In the genomic region with DNA sequence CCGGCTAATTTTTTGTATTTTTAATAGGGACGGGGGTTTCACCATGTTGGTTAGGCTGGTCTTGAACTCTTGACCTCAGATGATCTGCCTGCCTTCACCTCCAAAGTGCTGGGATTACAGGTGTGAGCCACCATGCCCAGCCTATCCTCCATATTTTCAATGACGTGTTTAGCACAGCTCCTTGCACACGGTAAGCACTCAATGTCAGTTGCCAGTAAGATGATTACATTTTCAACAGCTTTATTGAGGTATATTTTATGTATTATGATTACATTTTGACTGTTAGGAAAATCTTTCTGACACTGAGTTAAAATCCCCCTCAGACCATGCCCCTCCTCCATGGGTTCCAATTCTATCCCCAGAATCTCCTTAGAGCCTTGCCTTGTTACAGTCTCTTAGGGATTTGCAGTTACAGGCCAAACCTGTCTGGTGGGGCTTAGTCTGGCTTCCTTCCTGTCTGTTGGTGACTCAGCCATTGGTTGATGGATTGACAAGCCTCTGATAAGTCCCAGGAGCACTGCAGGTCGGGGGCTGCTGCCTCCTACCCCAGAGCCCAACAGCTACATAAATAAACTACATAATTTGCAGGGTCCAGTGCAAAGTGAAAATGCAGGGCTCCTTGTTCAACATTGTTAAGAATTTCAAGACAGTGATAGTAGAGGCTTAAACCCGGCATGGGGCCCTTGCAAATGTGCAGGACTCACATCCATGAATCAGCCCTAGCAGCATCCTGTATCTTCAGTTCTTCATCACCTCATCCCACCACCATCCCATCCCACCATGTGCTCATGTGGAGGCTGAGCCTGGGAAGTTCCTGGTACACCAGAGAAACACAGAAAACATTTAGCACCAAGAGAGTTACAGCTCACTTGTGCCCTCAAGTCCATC, we compare ENCODE assay signal across 1 cellular context.
TF ChIP-seq lines count a peak whose summit lies in the region.

No MANE protein-coding gene starts in this region.

TF ChIP-seq in K562, 482 proteins besides CTCF, POLR2A, EP300 and RAD21 (continued from another document and continues in another):
- TF ChIP-seq, protein P1, sequence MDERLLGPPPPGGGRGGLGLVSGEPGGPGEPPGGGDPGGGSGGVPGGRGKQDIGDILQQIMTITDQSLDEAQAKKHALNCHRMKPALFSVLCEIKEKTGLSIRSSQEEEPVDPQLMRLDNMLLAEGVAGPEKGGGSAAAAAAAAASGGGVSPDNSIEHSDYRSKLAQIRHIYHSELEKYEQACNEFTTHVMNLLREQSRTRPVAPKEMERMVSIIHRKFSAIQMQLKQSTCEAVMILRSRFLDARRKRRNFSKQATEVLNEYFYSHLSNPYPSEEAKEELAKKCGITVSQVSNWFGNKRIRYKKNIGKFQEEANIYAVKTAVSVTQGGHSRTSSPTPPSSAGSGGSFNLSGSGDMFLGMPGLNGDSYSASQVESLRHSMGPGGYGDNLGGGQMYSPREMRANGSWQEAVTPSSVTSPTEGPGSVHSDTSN (CRISPR knock-in tag; IDR thresholded peaks at IDR 0.05; ENCODE audit: low read depth), result no peak
- TF ChIP-seq, protein P1 (tag; conservative IDR thresholded peaks at IDR 0.05; ENCODE audit: low read depth), result peak; percentile 83
- TF ChIP-seq, protein P2, sequence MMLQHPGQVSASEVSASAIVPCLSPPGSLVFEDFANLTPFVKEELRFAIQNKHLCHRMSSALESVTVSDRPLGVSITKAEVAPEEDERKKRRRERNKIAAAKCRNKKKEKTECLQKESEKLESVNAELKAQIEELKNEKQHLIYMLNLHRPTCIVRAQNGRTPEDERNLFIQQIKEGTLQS (IDR thresholded peaks at IDR 0.05), result peak; percentile 87
- TF ChIP-seq, protein P2 (CRISPR knock-in tag; conservative IDR thresholded peaks at IDR 0.05), result no peak
- TF ChIP-seq JUN (IDR thresholded peaks at IDR 0.05; ENCODE audit: borderline replicate concordance, low read depth, low read length) (peak; percentile 65; the same call in 1 of the 2 replicates), JUN (CRISPR knock-in tag; IDR thresholded peaks at IDR 0.05; ENCODE audit: borderline replicate concordance) (no peak), KLF16 (IDR thresholded peaks at IDR 0.05) (no peak), EHMT2 (IDR thresholded peaks at IDR 0.05) (peak; percentile 43; the same call in 1 of the 2 replicates), TBP (optimal IDR thresholded peaks at IDR 0.05; ENCODE audit: low read depth, low read length) (no peak), TAF9B (IDR thresholded peaks at IDR 0.05; ENCODE audit: partially characterized antibody) (no peak), MTA1 (IDR thresholded peaks at IDR 0.05; ENCODE audit: borderline replicate concordance) (no peak), ZNF699 (CRISPR knock-in tag; IDR thresholded peaks at IDR 0.05; ENCODE audit: insufficient replicate concordance) (no peak), GTF2E2 (tag; IDR thresholded peaks at IDR 0.05) (no peak), HNRNPLL (IDR thresholded peaks at IDR 0.05; ENCODE audit: low read depth, low read length, poor library complexity, severe bottlenecking) (no peak), XRCC5 (IDR thresholded peaks at IDR 0.05; ENCODE audit: low read depth, low read length) (0 out of 2 replicates have a peak, but pooled peaks have one; percentile 3), PYGO2 (tag; IDR thresholded peaks at IDR 0.05) (no peak), EP400 (IDR thresholded peaks at IDR 0.05) (peak; percentile 46), ZNF584 (CRISPR knock-in tag; IDR thresholded peaks at IDR 0.05; ENCODE audit: low read depth) (no peak), PTBP1 (IDR thresholded peaks at IDR 0.05; ENCODE audit: low read depth, low read length) (no peak), HDAC8 (tag; IDR thresholded peaks at IDR 0.05) (no peak), HDAC1 (IDR thresholded peaks at IDR 0.05) (0 out of 4 replicates have a peak, but pooled peaks of 1 of the 2 experiments have one; percentile 23), CC2D1A (IDR thresholded peaks at IDR 0.05) (no peak), STAT5A (IDR thresholded peaks at IDR 0.05; ENCODE audit: borderline replicate concordance, low read length) (no peak), CBFA2T3 (IDR thresholded peaks at IDR 0.05) (peak; percentile 55), MAFG (tag; conservative IDR thresholded peaks at IDR 0.05) (0 out of 2 replicates have a peak, but pooled peaks have one; percentile 16), ZNF212 (CRISPR knock-in tag; IDR thresholded peaks at IDR 0.05) (no peak), HDAC2 (IDR thresholded peaks at IDR 0.05) (peak; percentile 56; the same call in 1 of the 2 replicates), RFX1 (IDR thresholded peaks at IDR 0.05) (no peak), NCOA1 (IDR thresholded peaks at IDR 0.05; ENCODE audit: low read depth) (0 out of 2 replicates have a peak, but pooled peaks have one; percentile 18), HNRNPK (IDR thresholded peaks at IDR 0.05; ENCODE audit: low read depth, low read length, poor library complexity, severe bottlenecking) (no peak), ZNF134 (CRISPR knock-in tag; conservative IDR thresholded peaks at IDR 0.05) (no peak), C11orf30 (IDR thresholded peaks at IDR 0.05; ENCODE audit: low read depth) (peak; percentile 66), ZNF217 (CRISPR knock-in tag; IDR thresholded peaks at IDR 0.05) (no peak)
- TF ChIP-seq, protein P3, sequence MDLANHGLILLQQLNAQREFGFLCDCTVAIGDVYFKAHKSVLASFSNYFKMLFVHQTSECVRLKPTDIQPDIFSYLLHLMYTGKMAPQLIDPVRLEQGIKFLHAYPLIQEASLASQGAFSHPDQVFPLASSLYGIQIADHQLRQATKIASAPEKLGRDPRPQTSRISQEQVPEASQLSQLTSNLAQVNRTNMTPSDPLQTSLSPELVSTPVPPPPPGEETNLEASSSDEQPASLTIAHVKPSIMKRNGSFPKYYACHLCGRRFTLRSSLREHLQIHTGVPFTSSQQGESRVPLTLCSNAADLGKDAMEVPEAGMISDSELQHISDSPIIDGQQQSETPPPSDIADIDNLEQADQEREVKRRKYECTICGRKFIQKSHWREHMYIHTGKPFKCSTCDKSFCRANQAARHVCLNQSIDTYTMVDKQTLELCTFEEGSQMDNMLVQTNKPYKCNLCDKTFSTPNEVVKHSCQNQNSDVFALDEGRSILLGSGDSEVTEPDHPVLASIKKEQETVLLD (IDR thresholded peaks at IDR 0.05), result no peak; the same call in 1 of the 2 replicates
- TF ChIP-seq, protein P4, sequence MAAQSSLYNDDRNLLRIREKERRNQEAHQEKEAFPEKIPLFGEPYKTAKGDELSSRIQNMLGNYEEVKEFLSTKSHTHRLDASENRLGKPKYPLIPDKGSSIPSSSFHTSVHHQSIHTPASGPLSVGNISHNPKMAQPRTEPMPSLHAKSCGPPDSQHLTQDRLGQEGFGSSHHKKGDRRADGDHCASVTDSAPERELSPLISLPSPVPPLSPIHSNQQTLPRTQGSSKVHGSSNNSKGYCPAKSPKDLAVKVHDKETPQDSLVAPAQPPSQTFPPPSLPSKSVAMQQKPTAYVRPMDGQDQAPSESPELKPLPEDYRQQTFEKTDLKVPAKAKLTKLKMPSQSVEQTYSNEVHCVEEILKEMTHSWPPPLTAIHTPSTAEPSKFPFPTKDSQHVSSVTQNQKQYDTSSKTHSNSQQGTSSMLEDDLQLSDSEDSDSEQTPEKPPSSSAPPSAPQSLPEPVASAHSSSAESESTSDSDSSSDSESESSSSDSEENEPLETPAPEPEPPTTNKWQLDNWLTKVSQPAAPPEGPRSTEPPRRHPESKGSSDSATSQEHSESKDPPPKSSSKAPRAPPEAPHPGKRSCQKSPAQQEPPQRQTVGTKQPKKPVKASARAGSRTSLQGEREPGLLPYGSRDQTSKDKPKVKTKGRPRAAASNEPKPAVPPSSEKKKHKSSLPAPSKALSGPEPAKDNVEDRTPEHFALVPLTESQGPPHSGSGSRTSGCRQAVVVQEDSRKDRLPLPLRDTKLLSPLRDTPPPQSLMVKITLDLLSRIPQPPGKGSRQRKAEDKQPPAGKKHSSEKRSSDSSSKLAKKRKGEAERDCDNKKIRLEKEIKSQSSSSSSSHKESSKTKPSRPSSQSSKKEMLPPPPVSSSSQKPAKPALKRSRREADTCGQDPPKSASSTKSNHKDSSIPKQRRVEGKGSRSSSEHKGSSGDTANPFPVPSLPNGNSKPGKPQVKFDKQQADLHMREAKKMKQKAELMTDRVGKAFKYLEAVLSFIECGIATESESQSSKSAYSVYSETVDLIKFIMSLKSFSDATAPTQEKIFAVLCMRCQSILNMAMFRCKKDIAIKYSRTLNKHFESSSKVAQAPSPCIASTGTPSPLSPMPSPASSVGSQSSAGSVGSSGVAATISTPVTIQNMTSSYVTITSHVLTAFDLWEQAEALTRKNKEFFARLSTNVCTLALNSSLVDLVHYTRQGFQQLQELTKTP (IDR thresholded peaks at IDR 0.05; ENCODE audit: low read depth in 1 of 2, partially characterized antibody in 2 of 2), result peak in 1 of 2 experiments; percentile 56
- TF ChIP-seq, protein P5, sequence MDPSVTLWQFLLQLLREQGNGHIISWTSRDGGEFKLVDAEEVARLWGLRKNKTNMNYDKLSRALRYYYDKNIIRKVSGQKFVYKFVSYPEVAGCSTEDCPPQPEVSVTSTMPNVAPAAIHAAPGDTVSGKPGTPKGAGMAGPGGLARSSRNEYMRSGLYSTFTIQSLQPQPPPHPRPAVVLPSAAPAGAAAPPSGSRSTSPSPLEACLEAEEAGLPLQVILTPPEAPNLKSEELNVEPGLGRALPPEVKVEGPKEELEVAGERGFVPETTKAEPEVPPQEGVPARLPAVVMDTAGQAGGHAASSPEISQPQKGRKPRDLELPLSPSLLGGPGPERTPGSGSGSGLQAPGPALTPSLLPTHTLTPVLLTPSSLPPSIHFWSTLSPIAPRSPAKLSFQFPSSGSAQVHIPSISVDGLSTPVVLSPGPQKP (CRISPR knock-in tag; IDR thresholded peaks at IDR 0.05), result no peak
- TF ChIP-seq, protein P6, sequence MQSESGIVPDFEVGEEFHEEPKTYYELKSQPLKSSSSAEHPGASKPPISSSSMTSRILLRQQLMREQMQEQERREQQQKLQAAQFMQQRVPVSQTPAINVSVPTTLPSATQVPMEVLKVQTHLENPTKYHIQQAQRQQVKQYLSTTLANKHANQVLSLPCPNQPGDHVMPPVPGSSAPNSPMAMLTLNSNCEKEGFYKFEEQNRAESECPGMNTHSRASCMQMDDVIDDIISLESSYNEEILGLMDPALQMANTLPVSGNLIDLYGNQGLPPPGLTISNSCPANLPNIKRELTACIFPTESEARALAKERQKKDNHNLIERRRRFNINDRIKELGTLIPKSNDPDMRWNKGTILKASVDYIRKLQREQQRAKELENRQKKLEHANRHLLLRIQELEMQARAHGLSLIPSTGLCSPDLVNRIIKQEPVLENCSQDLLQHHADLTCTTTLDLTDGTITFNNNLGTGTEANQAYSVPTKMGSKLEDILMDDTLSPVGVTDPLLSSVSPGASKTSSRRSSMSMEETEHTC (IDR thresholded peaks at IDR 0.05), result no peak
- TF ChIP-seq, protein P7, sequence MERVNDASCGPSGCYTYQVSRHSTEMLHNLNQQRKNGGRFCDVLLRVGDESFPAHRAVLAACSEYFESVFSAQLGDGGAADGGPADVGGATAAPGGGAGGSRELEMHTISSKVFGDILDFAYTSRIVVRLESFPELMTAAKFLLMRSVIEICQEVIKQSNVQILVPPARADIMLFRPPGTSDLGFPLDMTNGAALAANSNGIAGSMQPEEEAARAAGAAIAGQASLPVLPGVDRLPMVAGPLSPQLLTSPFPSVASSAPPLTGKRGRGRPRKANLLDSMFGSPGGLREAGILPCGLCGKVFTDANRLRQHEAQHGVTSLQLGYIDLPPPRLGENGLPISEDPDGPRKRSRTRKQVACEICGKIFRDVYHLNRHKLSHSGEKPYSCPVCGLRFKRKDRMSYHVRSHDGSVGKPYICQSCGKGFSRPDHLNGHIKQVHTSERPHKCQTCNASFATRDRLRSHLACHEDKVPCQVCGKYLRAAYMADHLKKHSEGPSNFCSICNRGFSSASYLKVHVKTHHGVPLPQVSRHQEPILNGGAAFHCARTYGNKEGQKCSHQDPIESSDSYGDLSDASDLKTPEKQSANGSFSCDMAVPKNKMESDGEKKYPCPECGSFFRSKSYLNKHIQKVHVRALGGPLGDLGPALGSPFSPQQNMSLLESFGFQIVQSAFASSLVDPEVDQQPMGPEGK (CRISPR knock-in tag; IDR thresholded peaks at IDR 0.05; ENCODE audit: borderline replicate concordance), result no peak
- TF ChIP-seq, protein P8, sequence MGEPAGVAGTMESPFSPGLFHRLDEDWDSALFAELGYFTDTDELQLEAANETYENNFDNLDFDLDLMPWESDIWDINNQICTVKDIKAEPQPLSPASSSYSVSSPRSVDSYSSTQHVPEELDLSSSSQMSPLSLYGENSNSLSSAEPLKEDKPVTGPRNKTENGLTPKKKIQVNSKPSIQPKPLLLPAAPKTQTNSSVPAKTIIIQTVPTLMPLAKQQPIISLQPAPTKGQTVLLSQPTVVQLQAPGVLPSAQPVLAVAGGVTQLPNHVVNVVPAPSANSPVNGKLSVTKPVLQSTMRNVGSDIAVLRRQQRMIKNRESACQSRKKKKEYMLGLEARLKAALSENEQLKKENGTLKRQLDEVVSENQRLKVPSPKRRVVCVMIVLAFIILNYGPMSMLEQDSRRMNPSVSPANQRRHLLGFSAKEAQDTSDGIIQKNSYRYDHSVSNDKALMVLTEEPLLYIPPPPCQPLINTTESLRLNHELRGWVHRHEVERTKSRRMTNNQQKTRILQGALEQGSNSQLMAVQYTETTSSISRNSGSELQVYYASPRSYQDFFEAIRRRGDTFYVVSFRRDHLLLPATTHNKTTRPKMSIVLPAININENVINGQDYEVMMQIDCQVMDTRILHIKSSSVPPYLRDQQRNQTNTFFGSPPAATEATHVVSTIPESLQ (CRISPR knock-in tag; IDR thresholded peaks at IDR 0.05), result 0 out of 2 replicates have a peak, but pooled peaks have one; percentile 65
- TF ChIP-seq, protein P9, sequence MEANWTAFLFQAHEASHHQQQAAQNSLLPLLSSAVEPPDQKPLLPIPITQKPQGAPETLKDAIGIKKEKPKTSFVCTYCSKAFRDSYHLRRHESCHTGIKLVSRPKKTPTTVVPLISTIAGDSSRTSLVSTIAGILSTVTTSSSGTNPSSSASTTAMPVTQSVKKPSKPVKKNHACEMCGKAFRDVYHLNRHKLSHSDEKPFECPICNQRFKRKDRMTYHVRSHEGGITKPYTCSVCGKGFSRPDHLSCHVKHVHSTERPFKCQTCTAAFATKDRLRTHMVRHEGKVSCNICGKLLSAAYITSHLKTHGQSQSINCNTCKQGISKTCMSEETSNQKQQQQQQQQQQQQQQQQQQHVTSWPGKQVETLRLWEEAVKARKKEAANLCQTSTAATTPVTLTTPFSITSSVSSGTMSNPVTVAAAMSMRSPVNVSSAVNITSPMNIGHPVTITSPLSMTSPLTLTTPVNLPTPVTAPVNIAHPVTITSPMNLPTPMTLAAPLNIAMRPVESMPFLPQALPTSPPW (CRISPR knock-in tag; IDR thresholded peaks at IDR 0.05), result peak; percentile 28; the same call in 1 of the 2 replicates
